ENCODE assay signal across 14 cellular contexts in genomic region chr2:3169106-3169870, GRCh38.
DNase-seq lines count a peak whose midpoint lies in the region; ATAC-seq, FAIRE-seq and TF ChIP-seq lines count a peak whose summit lies in the region.
"Had no signal": no experiment of that assay in that cellular context is flagged by ENCODE, and none has a peak within 500 bp of the region (broad histone marks: within the 10 kb centered on the region; RNA-seq: fewer than 3 reads in every experiment).

No MANE protein-coding gene starts in this region.

- H3K9me3 ChIP-seq in transverse colon (peaks cover 0 to 2% of the 10 kb centered on the region in 2 donors), kidney (ENCODE audit: control insufficient read depth in 1 of 2, low read length in 2 of 2) (no peaks in the 10 kb centered on the region)
- H3K9me3 ChIP-seq: thoracic aorta had no signal

- TF ChIP-seq POLR2A in transverse colon (IDR thresholded peaks at IDR 0.05), result no peak

- no peaks in the 10 kb centered on the region for H3K4me1 Mint-ChIP-seq in activated naive CD8-positive, alpha-beta T cell treated with anti-CD3 and anti-CD28 coated beads, Interleukin-2, amount 10 ng/mL, durations not matched to agents 7 days and 5 days
- no peaks in the 10 kb centered on the region for H3K4me1 Mint-ChIP-seq in activated naive CD8-positive, alpha-beta T cell treated with anti-CD3 and anti-CD28 coated beads, Interleukin-2, amount 50 U/mL, for 24 hours

- H3K4me3 Mint-ChIP-seq in activated naive CD8-positive, alpha-beta T cell treated with anti-CD3 and anti-CD28 coated beads, Interleukin-2, amount 10 ng/mL, durations not matched to agents 7 days and 5 days, result no peak overlapping the region
- no peak overlapping the region for H3K4me3 Mint-ChIP-seq in activated naive CD8-positive, alpha-beta T cell treated with anti-CD3 and anti-CD28 coated beads, Interleukin-2, amount 50 U/mL, for 24 hours
- H3K4me3 Mint-ChIP-seq: nephron; T-helper 2 cell treated with Interferon-gamma antibody and Interleukin-4, amounts not matched to agents 5 μg/mL and 100 μg/mL, for 36 hours had no signal

- H3K4me1 ChIP-seq in transverse colon (no peaks in the 10 kb centered on the region), kidney (ENCODE audit: control insufficient read depth in 1 of 2, insufficient read depth in 1 of 2, low read depth in 1 of 2, low read length in 2 of 2) (no peaks in the 10 kb centered on the region)

- H3K27me3 Mint-ChIP-seq in activated naive CD8-positive, alpha-beta T cell treated with anti-CD3 and anti-CD28 coated beads, Interleukin-2, amount 10 ng/mL, durations not matched to agents 7 days and 5 days, result no peaks in the 10 kb centered on the region
- H3K27me3 Mint-ChIP-seq in activated naive CD8-positive, alpha-beta T cell treated with anti-CD3 and anti-CD28 coated beads, Interleukin-2, amount 50 U/mL, for 24 hours, result no peaks in the 10 kb centered on the region

- TF ChIP-seq CTCF in WI38 (IDR thresholded peaks at IDR 0.05; ENCODE audit: low read depth, low read length) (0 out of 2 replicates have a peak, but pooled peaks have one; percentile 18), transverse colon (IDR thresholded peaks at IDR 0.05) (no peak), kidney (IDR thresholded peaks at IDR 0.05; ENCODE audit: borderline replicate concordance, extremely low read depth, insufficient read depth) (no peak)

- 65 to 70% methylated on average over 15 to 20 of the region's 20 CpGs for WGBS in transverse colon (ENCODE audit: low coverage in 1 of 2), 2 donors

- H3K36me3 ChIP-seq in transverse colon (no peaks in the 10 kb centered on the region), kidney (ENCODE audit: control insufficient read depth in 1 of 2, insufficient read depth in 2 of 2, low read length in 2 of 2) (peaks cover 0 to 3% of the 10 kb centered on the region in 2 donors)
- H3K36me3 ChIP-seq: cardiac muscle cell had no signal

- no peak for ATAC-seq in activated naive CD8-positive, alpha-beta T cell treated with anti-CD3 and anti-CD28 coated beads, Interleukin-2, amount 10 ng/mL, durations not matched to agents 7 days and 5 days (ENCODE audit: low read depth)
- no peak for ATAC-seq in activated naive CD8-positive, alpha-beta T cell treated with anti-CD3 and anti-CD28 coated beads, Interleukin-2, amount 50 U/mL, for 24 hours

- POLR2A ChIA-PET in activated naive CD8-positive, alpha-beta T cell treated with anti-CD3 and anti-CD28 coated beads, Interleukin-2, amount 10 ng/mL, durations not matched to agents 7 days and 5 days (lab: Charles Lee), result no interaction called here

- peaks cover 21% of the 10 kb centered on the region for H3K36me3 Mint-ChIP-seq in activated naive CD8-positive, alpha-beta T cell treated with anti-CD3 and anti-CD28 coated beads, Interleukin-2, amount 10 ng/mL, durations not matched to agents 7 days and 5 days
- peaks cover 34% of the 10 kb centered on the region for H3K36me3 Mint-ChIP-seq in activated naive CD8-positive, alpha-beta T cell treated with anti-CD3 and anti-CD28 coated beads, Interleukin-2, amount 50 U/mL, for 24 hours (ENCODE audit: low read depth)

- peaks cover 6% of the 10 kb centered on the region for H3K9me3 Mint-ChIP-seq in activated naive CD8-positive, alpha-beta T cell treated with anti-CD3 and anti-CD28 coated beads, Interleukin-2, amount 10 ng/mL, durations not matched to agents 7 days and 5 days
- H3K9me3 Mint-ChIP-seq in activated naive CD8-positive, alpha-beta T cell treated with anti-CD3 and anti-CD28 coated beads, Interleukin-2, amount 50 U/mL, for 24 hours, result peaks cover 19% of the 10 kb centered on the region

- intact Hi-C loops in transverse colon (cut with DNase I; ENCODE audit: low total_unique reads) (no loop called here), kidney (cut with DNase I) (no loop called here)

- DNase-seq in activated naive CD8-positive, alpha-beta T cell treated with anti-CD3 and anti-CD28 coated beads, Interleukin-2, amount 10 ng/mL, durations not matched to agents 7 days and 5 days, result peak; percentile 7
- no peak for DNase-seq in activated naive CD8-positive, alpha-beta T cell treated with anti-CD3 and anti-CD28 coated beads, Interleukin-2, amount 50 U/mL, for 24 hours
- DNase-seq in iris pigment epithelial cell (ENCODE audit: low read depth), result peak; percentile 74
- DNase-seq in transverse colon, result peak; percentile 1
- DNase-seq in kidney, result no peak
- no peak for DNase-seq in effector CD8-positive, alpha-beta T cell (lab: John Stamatoyannopoulos, UW)
- DNase-seq in MV-4-11 (lab: John Stamatoyannopoulos, UW), result no peak
- DNase-seq: stimulated activated CD4-positive, alpha-beta T cell treated with anti-CD3 and anti-CD28 coated beads, Interleukin-2, amount 100 ng/mL, for 48 hours had no signal

- H3K9ac ChIP-seq in kidney (ENCODE audit: low read length in 2 of 2), result no peak overlapping the region

- no peaks in the 10 kb centered on the region for H3K27me3 ChIP-seq in transverse colon
- H3K27me3 ChIP-seq: cardiac muscle cell, hepatocyte had no signal

- H3K4me3 ChIP-seq in WI38 (ENCODE audit: low read depth, low read length), result no peak overlapping the region
- no peak overlapping the region for H3K4me3 ChIP-seq in transverse colon
- no peak overlapping the region for H3K4me3 ChIP-seq in kidney (ENCODE audit: low read length in 2 of 2)
- H3K4me3 ChIP-seq: cardiac muscle cell, hepatocyte, thoracic aorta had no signal

- H3K27ac Mint-ChIP-seq in activated naive CD8-positive, alpha-beta T cell treated with anti-CD3 and anti-CD28 coated beads, Interleukin-2, amount 10 ng/mL, durations not matched to agents 7 days and 5 days, result no peak overlapping the region
- H3K27ac Mint-ChIP-seq in activated naive CD8-positive, alpha-beta T cell treated with anti-CD3 and anti-CD28 coated beads, Interleukin-2, amount 50 U/mL, for 24 hours, result no peak overlapping the region
- H3K27ac Mint-ChIP-seq: nephron; T-helper 2 cell treated with Interferon-gamma antibody and Interleukin-4, amounts not matched to agents 5 μg/mL and 100 μg/mL, for 36 hours had no signal

- in situ Hi-C loops in transverse colon (cut with MboI; ENCODE audit: low pct_ligation_motif_present in 1 of 4, low pct_unique_long_range_greater_than_20kb in 1 of 4, low sequenced_read_pairs in 3 of 4), result no loop called here

- TF ChIP-seq EP300 in transverse colon (IDR thresholded peaks at IDR 0.05; ENCODE audit: low read depth), result no peak

- H3K27ac ChIP-seq in transverse colon (no peak overlapping the region), kidney (ENCODE audit: low read depth in 2 of 2, low read length in 2 of 2) (no peak overlapping the region)
- H3K27ac ChIP-seq: cardiac muscle cell, hepatocyte, thoracic aorta had no signal

- no peak for FAIRE-seq in kidney (lab: Jason Lieb, UNC)

Comparison
In these comparisons a context has a peak if more than half of its experiments do, and no peak if none do; other contexts are left out.
1. DNase-seq: peak in activated naive CD8-positive, alpha-beta T cell treated with anti-CD3 and anti-CD28 coated beads, Interleukin-2, amount 10 ng/mL, durations not matched to agents 7 days and 5 days (single experiment), iris pigment epithelial cell (single experiment) and transverse colon (single experiment); none in activated naive CD8-positive, alpha-beta T cell treated with anti-CD3 and anti-CD28 coated beads, Interleukin-2, amount 50 U/mL, for 24 hours (single experiment), kidney (single experiment), effector CD8-positive, alpha-beta T cell (single experiment) and MV-4-11 (single experiment).